ENCODE assay signal across 10 cellular contexts in genomic region chrX:97616883-97617510, GRCh38.
DNase-seq lines count a peak whose midpoint lies in the region; ATAC-seq and TF ChIP-seq lines count a peak whose summit lies in the region.
"Had no signal": no experiment of that assay in that cellular context is flagged by ENCODE, and none has a peak within 500 bp of the region (broad histone marks: within the 10 kb centered on the region; RNA-seq: fewer than 3 reads in every experiment).

No MANE protein-coding gene starts in this region.

- TF ChIP-seq CTCF in vagina (IDR thresholded peaks at IDR 0.05), result no peak
- no peak for TF ChIP-seq CTCF in psoas muscle (IDR thresholded peaks at IDR 0.05)

- H3K4me2 ChIP-seq in mesendoderm (ENCODE audit: low read length), result no peak overlapping the region
- H3K4me2 ChIP-seq: BLaER1 had no signal

- H2BK5ac ChIP-seq in mesendoderm (ENCODE audit: low read length), result no peak overlapping the region

- no peaks in the 10 kb centered on the region for H3K27me3 Mint-ChIP-seq in activated CD4-positive, alpha-beta T cell treated with anti-CD3 and anti-CD28 coated beads for 36 hours

- H3K79me2 ChIP-seq in mesendoderm (ENCODE audit: control insufficient read depth, insufficient read depth, low read length), result no peaks in the 10 kb centered on the region

- H3K9me3 Mint-ChIP-seq in activated CD4-positive, alpha-beta T cell treated with anti-CD3 and anti-CD28 coated beads for 36 hours (ENCODE audit: low read depth), result no peaks in the 10 kb centered on the region
- H3K9me3 Mint-ChIP-seq: nephron had no signal

- no peak overlapping the region for H2BK15ac ChIP-seq in mesendoderm (replicated peaks; ENCODE audit: low read depth)

- H3K27ac Mint-ChIP-seq in activated CD4-positive, alpha-beta T cell treated with anti-CD3 and anti-CD28 coated beads for 36 hours, result no peak overlapping the region
- H3K27ac Mint-ChIP-seq: nephron had no signal

- H3K27me3 ChIP-seq in mesendoderm (ENCODE audit: insufficient read depth, low read length, poor library complexity) (no peaks in the 10 kb centered on the region), vagina (no peaks in the 10 kb centered on the region), psoas muscle (ENCODE audit: insufficient read depth in 3 of 3, low read length in 2 of 3) (no peaks in the 10 kb centered on the region)

- H3K4me1 Mint-ChIP-seq in activated CD4-positive, alpha-beta T cell treated with anti-CD3 and anti-CD28 coated beads for 36 hours, result no peaks in the 10 kb centered on the region
- H3K4me1 Mint-ChIP-seq: nephron had no signal

- H3K9me3 ChIP-seq in vagina (no peaks in the 10 kb centered on the region), psoas muscle (no peaks in the 10 kb centered on the region)
- H3K9me3 ChIP-seq: BLaER1 had no signal

- H2BK120ac ChIP-seq in mesendoderm (ENCODE audit: low read depth, low read length), result no peak overlapping the region

- no peak overlapping the region for H3K9ac ChIP-seq in mesendoderm (ENCODE audit: low read length)
- H3K9ac ChIP-seq: BLaER1 had no signal

- H3K4me3 Mint-ChIP-seq in activated CD4-positive, alpha-beta T cell treated with anti-CD3 and anti-CD28 coated beads for 36 hours, result no peak overlapping the region
- H3K4me3 Mint-ChIP-seq: nephron had no signal

- H2AK5ac ChIP-seq in mesendoderm (ENCODE audit: low read length), result no peak overlapping the region

- no peaks in the 10 kb centered on the region for H3K79me1 ChIP-seq in mesendoderm (ENCODE audit: low read length)

- H3K56ac ChIP-seq in mesendoderm (ENCODE audit: low read length), result no peak overlapping the region

- H3K4me3 ChIP-seq in mesendoderm (ENCODE audit: low read length), result no peak overlapping the region
- no peak overlapping the region for H3K4me3 ChIP-seq in vagina
- H3K4me3 ChIP-seq in psoas muscle, result no peak overlapping the region
- H3K4me3 ChIP-seq: BLaER1 had no signal

- no peak overlapping the region for H4K8ac ChIP-seq in mesendoderm (ENCODE audit: low read depth, low read length)

- no peak for ATAC-seq in activated CD4-positive, alpha-beta T cell treated with anti-CD3 and anti-CD28 coated beads for 36 hours
- ATAC-seq in HG02885 (IDR thresholded peaks at IDR 0.05; ENCODE audit: poor library complexity, unreplicated experiment), result peak; percentile 99
- ATAC-seq in psoas muscle, result no peak

- CTCF ChIA-PET in activated CD4-positive, alpha-beta T cell treated with anti-CD3 and anti-CD28 coated beads for 36 hours (lab: Charles Lee), result no interaction called here

- H3K4me1 ChIP-seq in mesendoderm (ENCODE audit: control insufficient read depth, low read depth, low read length) (no peaks in the 10 kb centered on the region), vagina (no peaks in the 10 kb centered on the region), psoas muscle (no peaks in the 10 kb centered on the region)
- H3K4me1 ChIP-seq: BLaER1 had no signal

- POLR2A ChIA-PET in activated CD4-positive, alpha-beta T cell treated with anti-CD3 and anti-CD28 coated beads for 36 hours (lab: Charles Lee), result no interaction called here

- no peaks in the 10 kb centered on the region for H3K36me3 Mint-ChIP-seq in activated CD4-positive, alpha-beta T cell treated with anti-CD3 and anti-CD28 coated beads for 36 hours (ENCODE audit: low read depth)

- no peak overlapping the region for H3K4ac ChIP-seq in mesendoderm (ENCODE audit: low read depth, low read length)

- intact Hi-C loops in activated CD4-positive, alpha-beta T cell treated with anti-CD3 and anti-CD28 coated beads for 36 hours (cut with DNase I, micrococcal nuclease), result no loop called here
- intact Hi-C loops in vagina (cut with DNase I), result no loop called here
- intact Hi-C loops in psoas muscle (cut with DNase I), result no loop called here

- H3K27ac ChIP-seq in mesendoderm (ENCODE audit: low read depth, low read length) (no peak overlapping the region), vagina (no peak overlapping the region), psoas muscle (no peak overlapping the region)
- H3K27ac ChIP-seq: BLaER1 had no signal

- no peak overlapping the region for H3K18ac ChIP-seq in mesendoderm (ENCODE audit: low read length)

- H3K23ac ChIP-seq in mesendoderm (ENCODE audit: low read length), result no peak overlapping the region

- peak; percentile 12 for DNase-seq in activated CD4-positive, alpha-beta T cell treated with anti-CD3 and anti-CD28 coated beads for 36 hours
- no peak for DNase-seq in activated CD4-positive, alpha-beta T cell treated with anti-CD3 and anti-CD28 coated beads, Interleukin-2, amount 50 U/mL, for 1 hour
- peak; percentile 67 for DNase-seq in RPMI7951 (ENCODE audit: low read depth)
- DNase-seq in mesendoderm, result peak; percentile 16
- DNase-seq in vagina (ENCODE audit: extremely low spot score in 2 of 2), result no peak
- DNase-seq in superior temporal gyrus (ENCODE audit: extremely low spot score), result no peak
- no peak for DNase-seq in psoas muscle

- H3K36me3 ChIP-seq in mesendoderm (ENCODE audit: control insufficient read depth, insufficient read depth, low read length) (no peaks in the 10 kb centered on the region), vagina (no peaks in the 10 kb centered on the region), psoas muscle (ENCODE audit: insufficient read depth in 1 of 2, low read depth in 1 of 2) (no peaks in the 10 kb centered on the region)
- H3K36me3 ChIP-seq: BLaER1 had no signal

- WGBS in mesendoderm (ENCODE audit: extremely low coverage, insufficient coverage, low lambda C conversion rate), result no CpG with 5 or more reads among the region's 6 CpGs
- WGBS in psoas muscle, 3 donors, result 71 to 77% (median 72%) methylated on average over 6 of the region's 6 CpGs

- TF ChIP-seq POLR2A in vagina (IDR thresholded peaks at IDR 0.05), result no peak

- H4K5ac ChIP-seq in mesendoderm (ENCODE audit: low read length), result no peak overlapping the region

Comparison
In these comparisons a context has a peak if more than half of its experiments do, and no peak if none do; other contexts are left out.
1. DNase-seq: peak in activated CD4-positive, alpha-beta T cell treated with anti-CD3 and anti-CD28 coated beads for 36 hours (single experiment), RPMI7951 (single experiment) and mesendoderm (single experiment); none in activated CD4-positive, alpha-beta T cell treated with anti-CD3 and anti-CD28 coated beads, Interleukin-2, amount 50 U/mL, for 1 hour (single experiment), vagina (0 of 2), superior temporal gyrus (single experiment) and psoas muscle (0 of 2).